ENCODE assay signal across 8 cellular contexts in the genomic region with DNA sequence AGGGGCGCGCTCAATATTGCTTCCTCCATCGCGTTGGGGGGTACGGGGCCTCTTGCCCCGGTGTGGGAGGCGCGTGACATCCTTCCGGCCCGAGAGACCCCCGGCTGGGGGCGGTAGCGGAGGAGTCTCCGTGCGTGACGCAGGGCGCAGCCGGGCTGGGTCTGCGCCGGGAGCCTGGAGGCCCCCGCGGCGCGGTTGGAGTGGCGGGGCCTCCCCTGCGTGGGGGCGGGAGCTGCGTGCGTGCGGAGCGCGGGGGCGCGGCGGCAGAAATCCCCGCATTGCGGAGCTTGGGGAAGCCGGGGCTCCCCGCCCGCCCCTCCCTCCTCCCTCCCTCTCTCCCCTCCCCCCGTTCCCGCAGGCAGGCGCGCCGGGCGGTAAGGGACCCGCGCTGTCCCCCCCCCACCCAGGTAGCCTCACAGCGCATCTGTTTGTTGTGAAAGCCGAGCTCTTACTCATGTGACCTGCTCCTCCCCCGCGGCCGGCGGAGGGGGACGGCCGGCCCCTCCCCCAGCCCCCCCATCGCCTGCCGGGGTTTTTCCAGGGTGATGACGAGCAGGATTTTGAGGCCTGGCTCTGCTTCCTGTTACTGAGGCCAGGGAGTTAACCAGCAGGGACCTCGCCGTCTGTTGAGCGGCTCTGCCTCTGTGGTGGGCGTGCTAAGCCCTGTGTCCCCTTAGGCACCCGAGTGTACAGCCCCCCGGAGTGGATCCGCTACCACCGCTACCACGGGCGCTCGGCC. TPM values are rescaled to one million over a fixed set of nuclear protein-coding genes. Genes with fewer than 3 reads are reported as not detected.
A peak's percentile ranks its signal among the peaks of the same experiment; 100 is the strongest.
DNase-seq lines count a peak whose midpoint lies in the region; ATAC-seq and TF ChIP-seq lines count a peak whose summit lies in the region.

No MANE protein-coding gene starts in this region.

- DNase-seq in C1 segment of cervical spinal cord (lab: John Stamatoyannopoulos, UW) (peak in 12 of 14 donors; percentile 47 to 91 (median 62)), HFFc6 (peak; percentile 78), Panc1 (ENCODE audit: low read depth, low spot score) (no peak), erythroblast (lab: John Stamatoyannopoulos, UW) (peak; percentile 52 to 74), NCI-H187 (lab: John Stamatoyannopoulos, UW) (no peak)
- DNase-seq in activated T-cell treated with anti-CD3 and anti-CD28 coated beads, Interleukin-2, amount 50 U/mL, for 4 hours, result peak; percentile 89
- DNase-seq in stimulated activated CD8-positive, alpha-beta memory T cell treated with anti-CD3 and anti-CD28 coated beads, Interleukin-2, amount 100 ng/mL, for 1 hour (ENCODE audit: low read depth in 2 of 2), result peak; percentile 59 to 70

- H3K4me3 Mint-ChIP-seq in HFFc6, result peak overlapping the region; percentile 89
- H3K4me3 Mint-ChIP-seq in activated T-cell treated with anti-CD3 and anti-CD28 coated beads, Interleukin-2, amount 50 U/mL, for 4 hours, result peak overlapping the region; percentile 94

- H3K9me3 Mint-ChIP-seq in HFFc6, result no peaks in the 10 kb centered on the region
- no peaks in the 10 kb centered on the region for H3K9me3 Mint-ChIP-seq in activated T-cell treated with anti-CD3 and anti-CD28 coated beads, Interleukin-2, amount 50 U/mL, for 4 hours

- no peaks in the 10 kb centered on the region; the same call in none of the 2 replicates for H3K36me3 ChIP-seq in Panc1 (ENCODE audit: control insufficient read depth, insufficient read depth, low read length)
- peaks cover 21 to 26% of the 10 kb centered on the region in 2 donors for H3K36me3 ChIP-seq in mucosa of rectum (ENCODE audit: control insufficient read depth in 2 of 2, insufficient read depth in 2 of 2, low read length in 2 of 2)

- H3K9me3 ChIP-seq in Panc1 (ENCODE audit: control insufficient read depth, insufficient read depth, low read depth, low read length) (no peaks in the 10 kb centered on the region), mucosa of rectum (ENCODE audit: control insufficient read depth in 2 of 2, low read length in 2 of 2) (no peaks in the 10 kb centered on the region)

- peaks cover 12% of the 10 kb centered on the region; the same call in 1 of the 2 replicates for H3K4me1 Mint-ChIP-seq in HFFc6 (ENCODE audit: low read depth)
- peaks cover 22% of the 10 kb centered on the region for H3K4me1 Mint-ChIP-seq in activated T-cell treated with anti-CD3 and anti-CD28 coated beads, Interleukin-2, amount 50 U/mL, for 4 hours (ENCODE audit: low read depth)

- H3K9ac ChIP-seq in mucosa of rectum (ENCODE audit: low read depth in 1 of 2, low read length in 2 of 2), result peak overlapping the region; percentile 83 to 92

- 0 out of 2 replicates have a peak, but pooled peaks have one; percentile 2 for ATAC-seq in Panc1
- peak; percentile 27 to 30 for ATAC-seq in activated T-cell treated with anti-CD3 and anti-CD28 coated beads, Interleukin-2, amount 50 U/mL, for 4 hours

- TF ChIP-seq CTCF in HFFc6 (IDR thresholded peaks at IDR 0.05) (no peak), Panc1 (IDR thresholded peaks at IDR 0.05) (no peak)

- CTCF ChIA-PET in Panc1 (lab: Charles Lee), result interaction anchor here (0.6 kb wide), 2 partner anchors 88 to 186 kb away, joined by 3 to 5 read pairs; no protein-coding TSS in a partner anchor

- in situ Hi-C loops in Panc1 (cut with HindIII; ENCODE audit: low pct_unique_long_range_greater_than_20kb, low sequenced_read_pairs), result no loop called here

- H3K27me3 Mint-ChIP-seq in HFFc6 (ENCODE audit: insufficient read depth), result no peaks in the 10 kb centered on the region; the same call in none of the 2 replicates
- H3K27me3 Mint-ChIP-seq in activated T-cell treated with anti-CD3 and anti-CD28 coated beads, Interleukin-2, amount 50 U/mL, for 4 hours (ENCODE audit: low read depth), result no peaks in the 10 kb centered on the region

- POLR2A ChIA-PET in Panc1 (lab: Charles Lee), result no interaction called here

- H3K4me1 ChIP-seq in Panc1 (ENCODE audit: control insufficient read depth, insufficient read depth, low read length) (peaks cover 54% of the 10 kb centered on the region), mucosa of rectum (ENCODE audit: control insufficient read depth in 2 of 2, insufficient read depth in 2 of 2, low read length in 2 of 2) (peaks cover 38 to 46% of the 10 kb centered on the region in 2 donors)

- peak overlapping the region; percentile 88 for H3K27ac Mint-ChIP-seq in HFFc6

- no peak for TF ChIP-seq POLR2A in erythroblast (IDR thresholded peaks at IDR 0.05; ENCODE audit: low read length)

- peaks cover 5% of the 10 kb centered on the region; the same call in 1 of the 2 replicates for H3K36me3 Mint-ChIP-seq in HFFc6 (ENCODE audit: low read depth)
- peaks cover 24% of the 10 kb centered on the region for H3K36me3 Mint-ChIP-seq in activated T-cell treated with anti-CD3 and anti-CD28 coated beads, Interleukin-2, amount 50 U/mL, for 4 hours (ENCODE audit: insufficient read depth)

- H3K4me3 ChIP-seq in Panc1 (ENCODE audit: low read depth in 2 of 2, low read length in 2 of 2) (peak overlapping the region; percentile 70 to 71), mucosa of rectum (ENCODE audit: low read length in 2 of 2) (peak overlapping the region; percentile 85 to 95)

- H3K27ac ChIP-seq in Panc1 (ENCODE audit: low read length) (peak overlapping the region; percentile 74), mucosa of rectum (ENCODE audit: low read depth in 2 of 2, low read length in 2 of 2) (peak overlapping the region; percentile 94 to 97)

- intact Hi-C loops in Panc1 (cut with micrococcal nuclease; ENCODE audit: unreplicated experiment), result no loop called here

- BruUV-seq in Panc1 (replicated peaks; lab: Mats Ljungman, UMichigan), result no TSS peak

- H3K27me3 ChIP-seq in Panc1 (ENCODE audit: control insufficient read depth, insufficient read depth, low read length) (no peaks in the 10 kb centered on the region), mucosa of rectum (ENCODE audit: control insufficient read depth in 2 of 2, insufficient read depth in 2 of 2, low read length in 2 of 2) (no peaks in the 10 kb centered on the region)

RNA-seq across cellular contexts. Expression of a gene that starts 1.6 kb away (rescaled TPM):
- 10 to 100 TPM; 14.8 to 18.8 (median 17.4) TPM for total RNA-seq in HFFc6 (2021; fragmentation: NEBNext Ultra II Directional; extraction: Animal tissue kit (Norgen Biotek cat#: 25700))
- 58.2 TPM for total RNA-seq in Panc1 (2021; ENCODE audit: unreplicated experiment)
- 65.3 TPM for polyA plus RNA-seq in Panc1 (2012; ENCODE audit: insufficient read length)
- 100 to 1,000 TPM; 426 to 498 (median 461) TPM for total RNA-seq in activated T-cell treated with anti-CD3 and anti-CD28 coated beads, Interleukin-2, amount 50 U/mL, for 4 hours

RNA-seq across cellular contexts. Expression of a gene that starts 43.7 kb away (rescaled TPM):
- total RNA-seq in HFFc6 (2021; fragmentation: NEBNext Ultra II Directional; extraction: Animal tissue kit (Norgen Biotek cat#: 25700)), result 10 to 100 TPM; 67.9 to 86.8 (median 78.5) TPM
- 59.7 TPM for total RNA-seq in Panc1 (2021; ENCODE audit: unreplicated experiment)
- 98.5 TPM for polyA plus RNA-seq in Panc1 (2012; ENCODE audit: insufficient read length)
- total RNA-seq in activated T-cell treated with anti-CD3 and anti-CD28 coated beads, Interleukin-2, amount 50 U/mL, for 4 hours, result 10 to 100 TPM; 62.8 to 71.2 (median 64.2) TPM

RNA-seq across cellular contexts. Expression of a gene that starts 43.9 kb away (rescaled TPM):
- total RNA-seq in HFFc6 (2021; fragmentation: NEBNext Ultra II Directional; extraction: Animal tissue kit (Norgen Biotek cat#: 25700)), result 10 to 100 TPM; 17.2 to 25.1 (median 20.2) TPM
- total RNA-seq in Panc1 (2021; ENCODE audit: unreplicated experiment), result 23.4 TPM
- polyA plus RNA-seq in Panc1 (2012; ENCODE audit: insufficient read length), result 41.1 TPM
- total RNA-seq in activated T-cell treated with anti-CD3 and anti-CD28 coated beads, Interleukin-2, amount 50 U/mL, for 4 hours, result 10 to 100 TPM; 13.5 to 18.6 (median 14.6) TPM

RNA-seq across cellular contexts. Expression of a gene that starts 50.4 kb away (rescaled TPM):
- not detected for total RNA-seq in HFFc6 (2021; fragmentation: NEBNext Ultra II Directional; extraction: Animal tissue kit (Norgen Biotek cat#: 25700))
- total RNA-seq in Panc1 (2021; ENCODE audit: unreplicated experiment), result 0.82 TPM
- 1.3 TPM for polyA plus RNA-seq in Panc1 (2012; ENCODE audit: insufficient read length)
- total RNA-seq in activated T-cell treated with anti-CD3 and anti-CD28 coated beads, Interleukin-2, amount 50 U/mL, for 4 hours, result under 1 TPM; 0.08 to 0.24 (median 0.13) TPM

Comparison
In these comparisons a context has a peak if more than half of its experiments do, and no peak if none do; other contexts are left out.
1. DNase-seq: peak in C1 segment of cervical spinal cord (12 of 14), HFFc6 (single experiment), activated T-cell treated with anti-CD3 and anti-CD28 coated beads, Interleukin-2, amount 50 U/mL, for 4 hours (single experiment), erythroblast (2 of 2) and stimulated activated CD8-positive, alpha-beta memory T cell treated with anti-CD3 and anti-CD28 coated beads, Interleukin-2, amount 100 ng/mL, for 1 hour (2 of 2); none in Panc1 (single experiment) and NCI-H187 (0 of 2).